8 cellular contexts compared by ENCODE assay signal in the genomic region with DNA sequence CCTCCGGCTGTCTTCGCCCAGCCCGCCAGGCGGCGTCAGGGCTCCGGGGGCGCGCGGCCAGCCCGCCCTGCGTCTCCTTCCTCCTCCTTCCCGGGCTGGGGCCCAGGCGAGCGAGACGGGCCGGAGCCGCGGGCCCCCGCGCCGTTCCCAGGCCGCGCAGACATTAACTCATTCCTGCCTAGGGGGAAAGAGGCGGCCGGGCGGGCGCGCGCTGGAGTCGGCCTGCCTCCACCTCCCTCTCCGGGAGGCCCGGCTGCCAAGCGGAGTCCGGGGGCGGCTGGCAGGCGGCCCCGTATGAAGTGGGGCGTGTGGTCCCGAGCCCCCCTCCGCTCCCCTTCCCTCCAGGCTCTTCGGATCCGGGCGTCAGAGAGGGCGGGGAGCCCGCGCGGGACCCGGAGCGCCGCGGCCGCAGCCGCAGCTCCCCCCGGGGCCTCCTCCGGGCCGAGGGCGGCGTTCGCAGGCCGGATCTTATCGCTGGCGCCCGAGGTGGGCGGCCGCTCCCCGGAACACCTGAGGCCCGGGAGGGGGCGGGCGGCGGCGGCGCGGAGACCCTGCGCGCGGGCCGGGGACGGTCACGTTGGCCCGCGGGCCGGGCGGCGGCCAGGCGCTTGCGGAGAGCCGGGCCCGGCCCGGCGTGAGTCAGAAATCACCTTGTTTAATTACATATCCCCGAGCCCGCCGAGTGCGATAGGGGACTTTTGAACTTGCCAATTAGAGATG. TPM values are rescaled to one million over a fixed set of nuclear protein-coding genes. Genes with fewer than 3 reads are reported as not detected.
DNase-seq lines count a peak whose midpoint lies in the region; ATAC-seq, FAIRE-seq and TF ChIP-seq lines count a peak whose summit lies in the region.

No MANE protein-coding gene starts in this region.

- no peaks in the 10 kb centered on the region for H3K36me3 Mint-ChIP-seq in CD14-positive monocyte

- H3K27me3 ChIP-seq in mesendoderm (ENCODE audit: insufficient read depth, low read length, poor library complexity) = no peaks in the 10 kb centered on the region

- peaks cover 13% of the 10 kb centered on the region for H3K4me1 ChIP-seq in mesendoderm (ENCODE audit: control insufficient read depth, low read depth, low read length)

- peak; percentile 87 for FAIRE-seq in GM19239 (lab: Jason Lieb, UNC)

- no peak overlapping the region for H2AK5ac ChIP-seq in mesendoderm (ENCODE audit: low read length)

- peak overlapping the region; percentile 51 for H2BK120ac ChIP-seq in mesendoderm (ENCODE audit: low read depth, low read length)

- peak; percentile 72 for TF ChIP-seq CTCF in CD14-positive monocyte (IDR thresholded peaks at IDR 0.05)

- H3K79me2 ChIP-seq in mesendoderm (ENCODE audit: control insufficient read depth, insufficient read depth, low read length) = no peaks in the 10 kb centered on the region

- H3K18ac ChIP-seq in mesendoderm (ENCODE audit: low read length) = peak overlapping the region; percentile 94

- peaks cover 0 to 5% (median 0%) of the 10 kb centered on the region in 7 donors for H3K9me3 Mint-ChIP-seq in CD14-positive monocyte

- H4K8ac ChIP-seq in mesendoderm (ENCODE audit: low read depth, low read length) = peak overlapping the region; percentile 59

- peak; percentile 76 for ATAC-seq in HG03439 (IDR thresholded peaks at IDR 0.05; ENCODE audit: unreplicated experiment)

- intact Hi-C loops in CD14-positive monocyte (cut with micrococcal nuclease) = loop anchor here (5.0 to 10.0 kb wide), 2 partner anchors 186 to 193 kb away; no protein-coding TSS in a partner anchor

- peaks cover 11% of the 10 kb centered on the region for H3K4me1 Mint-ChIP-seq in CD14-positive monocyte

- H3K23ac ChIP-seq in mesendoderm (ENCODE audit: low read length) = peak overlapping the region; percentile 95

- no peak overlapping the region for H4K5ac ChIP-seq in mesendoderm (ENCODE audit: low read length)

- peak overlapping the region; percentile 93 for H3K27ac ChIP-seq in mesendoderm (ENCODE audit: low read depth, low read length)

- peaks cover 9 to 18% (median 13%) of the 10 kb centered on the region in 3 donors for H3K27me3 Mint-ChIP-seq in CD14-positive monocyte (ENCODE audit: low read depth in 3 of 3)

- H3K9ac ChIP-seq in mesendoderm (ENCODE audit: low read length) = peak overlapping the region; percentile 85

- H3K4me2 ChIP-seq in mesendoderm (ENCODE audit: low read length) = peak overlapping the region; percentile 85

- no peaks in the 10 kb centered on the region for H3K79me1 ChIP-seq in mesendoderm (ENCODE audit: low read length)

- WGBS in mesendoderm (ENCODE audit: extremely low coverage, insufficient coverage, low lambda C conversion rate) = no CpG with 5 or more reads among the region's 94 CpGs

- H2BK15ac ChIP-seq in mesendoderm (replicated peaks; ENCODE audit: low read depth) = no peak overlapping the region

- peak overlapping the region; percentile 51 for H2BK5ac ChIP-seq in mesendoderm (ENCODE audit: low read length)

- no peaks in the 10 kb centered on the region for H3K36me3 ChIP-seq in mesendoderm (ENCODE audit: control insufficient read depth, insufficient read depth, low read length)

- peak overlapping the region; percentile 95 for H3K56ac ChIP-seq in mesendoderm (ENCODE audit: low read length)

- DNase-seq in CD14-positive monocyte (ENCODE audit: low spot score) (peak; percentile 67), GM19239 (ENCODE audit: insufficient read length, low spot score) (peak; percentile 98), NCI-H69 (lab: John Stamatoyannopoulos, UW) (peak; percentile 84), mesendoderm (peak; percentile 96)
- DNase-seq in activated CD8-positive, alpha-beta memory T cell treated with anti-CD3 and anti-CD28 coated beads for 1 hour (ENCODE audit: extremely low read depth in 1 of 2, low read depth in 1 of 2) = peak; percentile 62 to 73
- peak; percentile 64 for DNase-seq in effector CD8-positive, alpha-beta T cell (lab: John Stamatoyannopoulos, UW)
- DNase-seq in stimulated activated CD8-positive, alpha-beta memory T cell treated with anti-CD3 and anti-CD28 coated beads, Interleukin-12 subunit alpha, Interleukin-12 subunit beta, amount 100 ng/mL, for 4 hours (ENCODE audit: low read depth) = peak; percentile 76

- peak overlapping the region; percentile 51 for H3K4me3 ChIP-seq in mesendoderm (ENCODE audit: low read length)

- H3K27ac Mint-ChIP-seq in CD14-positive monocyte = peak overlapping the region in 2 of 7 donors; percentile 8 to 40

- H3K4ac ChIP-seq in mesendoderm (ENCODE audit: low read depth, low read length) = peak overlapping the region; percentile 81

- H3K4me3 Mint-ChIP-seq in CD14-positive monocyte = peak overlapping the region; percentile 81 to 90

RNA-seq across cellular contexts. Expression of gene LDB3, which starts 43.1 kb away (rescaled TPM):
- polyA plus RNA-seq in CD14-positive monocyte = not detected
- polyA plus RNA-seq in mesendoderm (2013, experiment 1 of 2) = 0.51 TPM
- polyA plus RNA-seq in mesendoderm (2013, experiment 2 of 2) = 0.59 TPM

RNA-seq across cellular contexts. Expression of gene BMPR1A, which starts 45.0 kb away (rescaled TPM):
- polyA plus RNA-seq in CD14-positive monocyte = under 1 TPM; 0.25 to 0.61 TPM
- polyA plus RNA-seq in mesendoderm (2013, experiment 1 of 2) = 72.9 TPM
- polyA plus RNA-seq in mesendoderm (2013, experiment 2 of 2) = 74.8 TPM

RNA-seq across cellular contexts. Expression of gene OPN4, which starts 57.0 kb away (rescaled TPM):
- not detected for polyA plus RNA-seq in CD14-positive monocyte
- polyA plus RNA-seq in mesendoderm (2013, experiment 1 of 2) = not detected
- polyA plus RNA-seq in mesendoderm (2013, experiment 2 of 2) = not detected

Comparison
In these comparisons a context has a peak if more than half of its experiments do, and no peak if none do; other contexts are left out.
1. Peak in every context shown above with its lines: DNase-seq, ATAC-seq, H3K4me3 ChIP-seq and H3K27ac ChIP-seq.